In the genomic region with DNA sequence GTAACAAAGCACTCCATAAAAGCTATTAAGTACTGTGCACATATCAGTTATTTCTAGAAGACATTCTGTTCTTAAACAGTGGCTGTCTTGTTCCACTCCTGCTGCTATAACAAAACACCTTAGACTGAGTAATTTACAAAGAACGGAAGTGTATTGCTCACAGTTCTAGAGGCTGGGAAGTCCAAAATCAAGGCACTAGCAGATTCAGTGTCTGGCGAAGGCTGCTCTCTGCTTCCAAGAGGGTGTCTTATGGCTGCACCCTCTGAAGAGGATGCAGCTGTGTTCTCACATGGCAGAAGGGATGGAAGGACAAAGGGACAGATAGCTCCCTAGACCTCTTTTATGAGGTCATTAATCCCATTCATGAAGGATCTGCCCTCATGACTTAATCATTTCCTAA, we compare ENCODE assay signal across 6 cellular contexts.
"Had no signal": no experiment of that assay in that cellular context is flagged by ENCODE, and none has a peak within 500 bp of the region (broad histone marks: within the 10 kb centered on the region; RNA-seq: fewer than 3 reads in every experiment).

No MANE protein-coding gene starts in this region.

- H3K4me3 Mint-ChIP-seq: IgD-negative memory B cell had no signal

- ATAC-seq: K562 had no signal

- H3K4me3 ChIP-seq: K562 had no signal

- FAIRE-seq: HTR-8/SVneo, K562 had no signal

- DNase-seq: IMR-90, KBM-7 had no signal

- H3K27ac ChIP-seq: HL-60 had no signal

- H3K36me3 Mint-ChIP-seq: IgD-negative memory B cell had no signal

- H3K27ac Mint-ChIP-seq: IgD-negative memory B cell had no signal
